Comparison of ENCODE assay signal across 1 cellular context in genomic region chr20:35049776-35050352, GRCh38.
TF ChIP-seq lines count a peak whose summit lies in the region.

No MANE protein-coding gene starts in this region.

TF ChIP-seq in WTC11, 78 proteins besides CTCF, POLR2A, EP300 and RAD21 (continued from another document):
- TF ChIP-seq AFF4 (CRISPR knock-in tag; IDR thresholded peaks at IDR 0.05; ENCODE audit: borderline replicate concordance) (no peak), CDX4 (CRISPR knock-in tag; IDR thresholded peaks at IDR 0.05; ENCODE audit: borderline replicate concordance) (no peak), PREB (CRISPR knock-in tag; IDR thresholded peaks at IDR 0.05; ENCODE audit: borderline replicate concordance) (no peak), TEAD4 (CRISPR knock-in tag; IDR thresholded peaks at IDR 0.05) (no peak), ETV6 (CRISPR knock-in tag; IDR thresholded peaks at IDR 0.05) (no peak), TP53 (CRISPR knock-in tag; IDR thresholded peaks at IDR 0.05) (no peak), ZNF671 (CRISPR knock-in tag; IDR thresholded peaks at IDR 0.05) (no peak), ZNF317 (CRISPR knock-in tag; IDR thresholded peaks at IDR 0.05; ENCODE audit: borderline replicate concordance, low read depth) (no peak), RORB (CRISPR knock-in tag; IDR thresholded peaks at IDR 0.05) (no peak), ZNF416 (CRISPR knock-in tag; IDR thresholded peaks at IDR 0.05) (no peak), ZNF219 (CRISPR knock-in tag; IDR thresholded peaks at IDR 0.05; ENCODE audit: borderline replicate concordance) (no peak), FOXK1 (CRISPR knock-in tag; IDR thresholded peaks at IDR 0.05) (no peak), NR1H2 (CRISPR knock-in tag; IDR thresholded peaks at IDR 0.05) (no peak), SMAD3 (CRISPR knock-in tag; IDR thresholded peaks at IDR 0.05; ENCODE audit: borderline replicate concordance) (no peak), JUN (CRISPR knock-in tag; IDR thresholded peaks at IDR 0.05) (no peak), ZNF512 (CRISPR knock-in tag; IDR thresholded peaks at IDR 0.05; ENCODE audit: borderline replicate concordance) (no peak)
